In genomic region chr10:44171765-44172164, GRCh38 we compare ENCODE assay signal across 7 cellular contexts.
"Had no signal": no experiment of that assay in that cellular context is flagged by ENCODE, and none has a peak within 500 bp of the region (broad histone marks: within the 10 kb centered on the region; RNA-seq: fewer than 3 reads in every experiment).

No MANE protein-coding gene starts in this region.

- FAIRE-seq: HepG2, K562 had no signal

- H3K4me2 ChIP-seq: KMS-11 had no signal

- ATAC-seq: HepG2 had no signal

- H3K4me3 ChIP-seq: K562 had no signal

- DNase-seq: IMR-90, KBM-7, KG1 had no signal

- H3K27ac ChIP-seq: HL-60, KMS-11 had no signal

- H3K9ac ChIP-seq: KMS-11 had no signal
